Comparison of ENCODE assay signal across 8 cellular contexts in the genomic region with DNA sequence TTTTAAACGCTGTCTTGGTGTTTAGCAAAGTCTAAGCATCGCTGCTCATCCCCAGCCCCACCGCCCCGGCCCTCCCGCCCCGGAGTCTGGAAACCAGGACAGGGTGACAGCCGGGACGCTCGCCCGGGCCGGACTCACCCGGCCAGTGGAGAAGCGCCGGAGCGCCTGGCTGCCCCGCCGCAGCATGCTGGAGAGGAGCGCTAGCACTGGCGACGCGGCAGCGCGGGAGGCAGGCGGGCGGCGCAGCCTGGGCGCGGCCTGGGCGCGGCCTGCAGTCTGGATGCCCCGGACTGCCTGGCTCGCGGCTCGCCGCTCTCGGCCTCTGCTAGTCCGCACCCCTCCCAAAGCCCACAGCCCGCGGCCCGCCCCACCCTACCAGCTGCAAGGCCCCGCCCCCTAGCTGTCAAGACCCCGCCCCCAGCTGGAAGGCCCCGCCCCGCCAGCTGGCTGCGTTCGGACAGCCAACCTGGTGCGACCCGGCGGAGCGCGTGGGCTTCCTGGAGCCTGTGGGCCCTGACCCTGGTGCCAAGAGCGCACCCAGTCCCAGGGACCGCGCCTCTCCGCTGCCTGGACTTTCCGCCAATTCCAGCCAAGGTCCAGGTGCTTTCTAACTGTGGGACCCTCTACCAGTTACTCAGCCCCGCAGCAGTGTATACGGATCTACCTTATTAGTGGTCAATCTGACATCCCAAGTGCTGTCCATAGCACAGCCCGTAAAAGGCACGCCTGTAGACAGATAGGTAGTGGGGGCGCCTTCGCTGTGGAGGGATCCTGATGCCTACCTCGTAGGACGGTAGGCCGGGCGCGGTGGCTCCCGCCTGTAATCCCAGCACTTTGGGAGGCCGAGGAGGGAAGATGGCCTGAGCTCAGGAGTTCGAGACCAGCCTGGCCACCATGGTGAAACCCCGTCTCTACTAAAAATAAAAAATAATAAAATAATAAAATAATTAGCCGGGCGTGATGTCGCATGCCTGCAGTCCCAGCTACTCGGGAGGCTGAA. TPM values are rescaled to one million over a fixed set of nuclear protein-coding genes. Genes with fewer than 3 reads are reported as not detected.
A peak's percentile ranks its signal among the peaks of the same experiment; 100 is the strongest.
DNase-seq lines count a peak whose midpoint lies in the region; ATAC-seq and TF ChIP-seq lines count a peak whose summit lies in the region.

Gene ALDH1L2 (minus strand): TSS at position 208 of the 1,000 bp plus-strand sequence. CDS start 22 bp downstream, at position 186.

- H3K4me1 ChIP-seq in fibroblast of lung (ENCODE audit: control insufficient read depth, extremely low read depth, insufficient read depth, low read length) (peaks cover 6% of the 10 kb centered on the region), stomach (peaks cover 7 to 25% (median 18%) of the 10 kb centered on the region in 4 donors)

- H3K27ac Mint-ChIP-seq in activated T-helper 1 cell treated with anti-CD3 and anti-CD28 coated beads, Interleukin-12 subunit alpha, Interleukin-12 subunit beta, Interleukin-2, Interleukin-4 antibody, amounts not matched to agents 30 ng/mL and 10 ng/mL and 1 ng/mL, durations not matched to agents 14 hours and 24 hours and 36 hours = no peak within 1 kb of the TSS
- peak within 1 kb of the TSS in 3 of 6 donors; percentile 7 to 69 (median 49) for H3K27ac Mint-ChIP-seq in naive B cell

- 23 to 46% (median 36%) methylated on average over 35 to 75 of the region's 75 CpGs for WGBS in stomach, 5 donors

- no peak for TF ChIP-seq CTCF in GM12865 (IDR thresholded peaks at IDR 0.05; ENCODE audit: insufficient read depth, low read depth, low read length, missing control alignments)
- TF ChIP-seq CTCF in fibroblast of lung (conservative IDR thresholded peaks at IDR 0.05 in 1 of 2, IDR thresholded peaks at IDR 0.05 in 1 of 2; ENCODE audit: low read depth in 1 of 2, low read length in 2 of 2) = no peak
- TF ChIP-seq CTCF in stomach (IDR thresholded peaks at IDR 0.05) = no peak

- intact Hi-C loops in activated T-helper 1 cell treated with anti-CD3 and anti-CD28 coated beads, Interleukin-12 subunit alpha, Interleukin-12 subunit beta, Interleukin-2, Interleukin-4 antibody, amounts not matched to agents 30 ng/mL and 10 ng/mL and 1 ng/mL, durations not matched to agents 14 hours and 24 hours and 36 hours (cut with micrococcal nuclease) = loop anchor here (1.0 kb wide), 1 partner anchor 23 kb away; the partner anchor contains the start of gene WASHC4
- intact Hi-C loops in stomach (cut with DNase I; ENCODE audit: low total_unique reads) = no loop called here

- ATAC-seq in HG02588 (IDR thresholded peaks at IDR 0.05; ENCODE audit: unreplicated experiment) (peak; percentile 89), naive B cell (ENCODE audit: low read depth in 2 of 2) (peak; percentile 85 to 86), HG03457 (IDR thresholded peaks at IDR 0.05; ENCODE audit: unreplicated experiment) (no peak)

- H4K20me1 ChIP-seq in fibroblast of lung (ENCODE audit: control insufficient read depth, extremely low read depth, insufficient read depth, low read length) = no peaks in the 10 kb centered on the region

- no peaks in the 10 kb centered on the region for H3K36me3 ChIP-seq in fibroblast of lung (ENCODE audit: control insufficient read depth, insufficient read depth, low read length)
- no peaks in the 10 kb centered on the region for H3K36me3 ChIP-seq in stomach

- TF ChIP-seq POLR2A in stomach (IDR thresholded peaks at IDR 0.05) = no peak

- peaks cover 23% of the 10 kb centered on the region for H3K27me3 Mint-ChIP-seq in activated T-helper 1 cell treated with anti-CD3 and anti-CD28 coated beads, Interleukin-12 subunit alpha, Interleukin-12 subunit beta, Interleukin-2, Interleukin-4 antibody, amounts not matched to agents 30 ng/mL and 10 ng/mL and 1 ng/mL, durations not matched to agents 14 hours and 24 hours and 36 hours (ENCODE audit: insufficient read depth)
- peaks cover 5 to 19% (median 10%) of the 10 kb centered on the region in 3 donors for H3K27me3 Mint-ChIP-seq in naive B cell

- H3K27ac ChIP-seq in fibroblast of lung (ENCODE audit: insufficient read depth, low read length) (peak within 1 kb of the TSS; percentile 77), stomach (peak within 1 kb of the TSS; percentile 39 to 68 (median 64))

- H3K27me3 ChIP-seq in fibroblast of lung (ENCODE audit: control insufficient read depth, insufficient read depth, low read length) (no peaks in the 10 kb centered on the region), stomach (no peaks in the 10 kb centered on the region)

- peaks cover 1% of the 10 kb centered on the region for H3K36me3 Mint-ChIP-seq in activated T-helper 1 cell treated with anti-CD3 and anti-CD28 coated beads, Interleukin-12 subunit alpha, Interleukin-12 subunit beta, Interleukin-2, Interleukin-4 antibody, amounts not matched to agents 30 ng/mL and 10 ng/mL and 1 ng/mL, durations not matched to agents 14 hours and 24 hours and 36 hours (ENCODE audit: low read depth)
- H3K36me3 Mint-ChIP-seq in naive B cell = peaks cover 0 to 6% of the 10 kb centered on the region in 2 donors

- peak within 1 kb of the TSS; percentile 82 for H3K4me3 Mint-ChIP-seq in activated T-helper 1 cell treated with anti-CD3 and anti-CD28 coated beads, Interleukin-12 subunit alpha, Interleukin-12 subunit beta, Interleukin-2, Interleukin-4 antibody, amounts not matched to agents 30 ng/mL and 10 ng/mL and 1 ng/mL, durations not matched to agents 14 hours and 24 hours and 36 hours
- peak within 1 kb of the TSS; percentile 71 to 92 (median 82) for H3K4me3 Mint-ChIP-seq in naive B cell

- H3K9me3 ChIP-seq in fibroblast of lung (ENCODE audit: control insufficient read depth, insufficient read depth, low read depth, low read length) = no peaks in the 10 kb centered on the region
- no peaks in the 10 kb centered on the region for H3K9me3 ChIP-seq in stomach

- peaks cover 9% of the 10 kb centered on the region for H3K79me2 ChIP-seq in fibroblast of lung (ENCODE audit: control insufficient read depth, insufficient read depth, low read length)

- H3K4me2 ChIP-seq in fibroblast of lung (ENCODE audit: extremely low read depth, insufficient read depth, low read length) = peak within 1 kb of the TSS; percentile 95

- H3K4me1 Mint-ChIP-seq in activated T-helper 1 cell treated with anti-CD3 and anti-CD28 coated beads, Interleukin-12 subunit alpha, Interleukin-12 subunit beta, Interleukin-2, Interleukin-4 antibody, amounts not matched to agents 30 ng/mL and 10 ng/mL and 1 ng/mL, durations not matched to agents 14 hours and 24 hours and 36 hours (ENCODE audit: low read depth) = peaks cover 8% of the 10 kb centered on the region
- H3K4me1 Mint-ChIP-seq in naive B cell = peaks cover 9 to 10% (median 9%) of the 10 kb centered on the region in 3 donors

- DNase-seq in GM12865 (ENCODE audit: low read depth) = peak; percentile 83
- peak; percentile 50 for DNase-seq in NCI-H774 (lab: John Stamatoyannopoulos, UW)
- peak; percentile 62 for DNase-seq in activated T-helper 1 cell treated with anti-CD3 and anti-CD28 coated beads, Interleukin-12 subunit alpha, Interleukin-12 subunit beta, Interleukin-2, Interleukin-4 antibody, amounts not matched to agents 30 ng/mL and 10 ng/mL and 1 ng/mL, durations not matched to agents 14 hours and 24 hours and 36 hours (ENCODE audit: low spot score)
- peak; percentile 89 to 93 for DNase-seq in fibroblast of lung (ENCODE audit: low read depth in 2 of 2)
- peak; percentile 42 for DNase-seq in naive B cell
- DNase-seq in stomach = peak; percentile 88

- no peak for TF ChIP-seq EP300 in stomach (IDR thresholded peaks at IDR 0.05)

- peak within 1 kb of the TSS; percentile 75 for H2AFZ ChIP-seq in fibroblast of lung (ENCODE audit: low read length)

- H3K4me3 ChIP-seq in GM12865 (ENCODE audit: low read depth, low read length) (peak within 1 kb of the TSS; percentile 61), fibroblast of lung (replicated peaks in 1 of 4; ENCODE audit: control extremely low read depth in 1 of 4, insufficient read depth in 1 of 4, low read depth in 3 of 4, low read length in 4 of 4) (peak within 1 kb of the TSS; percentile 80 to 98 (median 88)), stomach (peak within 1 kb of the TSS; percentile 51 to 65 (median 58))

- H3K9me3 Mint-ChIP-seq in activated T-helper 1 cell treated with anti-CD3 and anti-CD28 coated beads, Interleukin-12 subunit alpha, Interleukin-12 subunit beta, Interleukin-2, Interleukin-4 antibody, amounts not matched to agents 30 ng/mL and 10 ng/mL and 1 ng/mL, durations not matched to agents 14 hours and 24 hours and 36 hours = peaks cover 5% of the 10 kb centered on the region
- peaks cover 0 to 15% (median 11%) of the 10 kb centered on the region in 7 donors for H3K9me3 Mint-ChIP-seq in naive B cell

- peak within 1 kb of the TSS; percentile 74 for H3K9ac ChIP-seq in fibroblast of lung (ENCODE audit: insufficient read depth, low read length)

RNA-seq across cellular contexts. Expression of gene ALDH1L2, which starts in this region (rescaled TPM):
- 1.1 and 1.5 TPM in 2 replicates for total RNA-seq in activated T-helper 1 cell treated with anti-CD3 and anti-CD28 coated beads, Interleukin-12 subunit alpha, Interleukin-12 subunit beta, Interleukin-2, Interleukin-4 antibody, amounts not matched to agents 30 ng/mL and 10 ng/mL and 1 ng/mL, durations not matched to agents 14 hours and 24 hours and 36 hours
- 35.7 and 59.1 TPM in 2 replicates for total RNA-seq in fibroblast of lung
- polyA plus RNA-seq in fibroblast of lung = 37.8 and 88.2 TPM in 2 replicates
- polyA plus RNA-seq in fibroblast of lung (2012) = 15.5 and 40.1 TPM in 2 replicates
- polyA minus RNA-seq in fibroblast of lung (ENCODE audit: low replicate concordance) = 14.7 and 38.1 TPM in 2 replicates
- not detected for polyA plus RNA-seq in naive B cell (ENCODE audit: low read depth in 6 of 6)
- 1 to 10 TPM in 3 of 5 donors, under 1 TPM in 2; 0.58 to 8.9 (median 2.6) TPM for total RNA-seq in stomach
- 1 to 10 TPM in 2 of 3 donors, under 1 TPM in 1; 0.61 to 2.2 (median 1.2) TPM for polyA plus RNA-seq in stomach

Comparison
In these comparisons a context has a peak if more than half of its experiments do, and no peak if none do; other contexts are left out.
1. RNA of gene ALDH1L2 (polyA plus RNA-seq): 15.5 to 88.2 TPM in fibroblast of lung; 0.61 to 2.2 TPM in stomach and not detected in naive B cell; every median in the first group is over 4 times any median in the second.
2. Peak in DNase-seq and ATAC-seq in naive B cell; RNA of the gene not detected or under 1 TPM.
3. Peak in every context shown above with its lines, with median percentiles within 50 percentile points of each other: DNase-seq and H3K4me3 ChIP-seq.